20 cellular contexts compared by ENCODE assay signal in genomic region chr12:25994901-25995625, GRCh38. TPM values are rescaled to one million over a fixed set of nuclear protein-coding genes. Genes with fewer than 3 reads are reported as not detected.
DNase-seq lines count a peak whose midpoint lies in the region; ATAC-seq and TF ChIP-seq lines count a peak whose summit lies in the region.
"Had no signal": no experiment of that assay in that cellular context is flagged by ENCODE, and none has a peak within 500 bp of the region (broad histone marks: within the 10 kb centered on the region; RNA-seq: fewer than 3 reads in every experiment).

No MANE protein-coding gene starts in this region.

- peaks cover 100% of the 10 kb centered on the region for H3K79me2 ChIP-seq in neural progenitor cell (ENCODE audit: low read depth)

- H3K9me3 ChIP-seq in right atrium auricular region (no peaks in the 10 kb centered on the region), heart left ventricle (no peaks in the 10 kb centered on the region), endodermal cell (ENCODE audit: control insufficient read depth, low read length) (no peaks in the 10 kb centered on the region), neural progenitor cell (ENCODE audit: low read depth) (no peaks in the 10 kb centered on the region), aorta (ENCODE audit: control insufficient read depth, low read length) (no peaks in the 10 kb centered on the region)
- H3K9me3 ChIP-seq: tibial nerve had no signal

- peaks cover 44% of the 10 kb centered on the region for H4K20me1 ChIP-seq in neural progenitor cell (ENCODE audit: low read depth)

- 83 to 90% (median 84%) methylated on average over 2 of the region's 2 CpGs for whole genome bisulfite sequencing in heart left ventricle, 4 donors
- WGBS in endodermal cell (ENCODE audit: insufficient coverage in 1 of 2, insufficient read length in 1 of 2), 2 experiments, result 100% methylated on average over 1 to 2 of the region's 2 CpGs
- 39% methylated on average over 2 of the region's 2 CpGs for WGBS in aorta, 2 donors

- H3K27me3 Mint-ChIP-seq in endodermal cell (ENCODE audit: insufficient read depth) (no peaks in the 10 kb centered on the region), neural progenitor cell (ENCODE audit: insufficient read depth, low read depth) (no peaks in the 10 kb centered on the region)

- H3K4me3 ChIP-seq in right atrium auricular region, result no peak overlapping the region
- H3K4me3 ChIP-seq in heart left ventricle, result no peak overlapping the region
- H3K4me3 ChIP-seq in endodermal cell (ENCODE audit: low read length), result no peak overlapping the region
- H3K4me3 ChIP-seq in neural progenitor cell, result no peak overlapping the region
- H3K4me3 ChIP-seq in aorta (ENCODE audit: low read length in 2 of 2), result no peak overlapping the region
- H3K4me3 ChIP-seq: K562, tibial nerve had no signal

- H3K27ac ChIP-seq in right atrium auricular region (peak overlapping the region; percentile 22 to 57), heart left ventricle (peak overlapping the region in 1 of 12 donors; percentile 50), endodermal cell (ENCODE audit: low read depth, low read length) (no peak overlapping the region), neural progenitor cell (no peak overlapping the region), aorta (ENCODE audit: low read depth in 1 of 2, low read length in 2 of 2) (peak overlapping the region; percentile 77 to 97)

- H3K4me1 ChIP-seq in right atrium auricular region (peaks cover 0 to 43% of the 10 kb centered on the region in 2 donors), heart left ventricle (peaks cover 0 to 52% (median 15%) of the 10 kb centered on the region in 12 donors), endodermal cell (ENCODE audit: control insufficient read depth, insufficient read depth, low read length) (peaks cover 21% of the 10 kb centered on the region), neural progenitor cell (peaks cover 57% of the 10 kb centered on the region), aorta (ENCODE audit: control insufficient read depth in 1 of 2, insufficient read depth in 2 of 2, low read length in 2 of 2) (peaks cover 2 to 3% of the 10 kb centered on the region in 2 donors)

- H3K4me3 Mint-ChIP-seq in endodermal cell (no peak overlapping the region), neural progenitor cell (no peak overlapping the region)
- H3K4me3 Mint-ChIP-seq: nephron progenitor cell; stimulated activated memory B cell treated with anti-CD40 and anti-IgM and Interleukin-4, amounts not matched to agents 10 μg/mL and 1 μg/mL and 100 μg/mL, for 72 hours had no signal

- H3K36me3 Mint-ChIP-seq in endodermal cell (ENCODE audit: low read depth) (peaks cover 17% of the 10 kb centered on the region), neural progenitor cell (peaks cover 12% of the 10 kb centered on the region)
- H3K36me3 Mint-ChIP-seq: stimulated activated memory B cell treated with anti-CD40 and anti-IgM and Interleukin-4, amounts not matched to agents 10 μg/mL and 1 μg/mL and 100 μg/mL, for 72 hours had no signal

- H3K27me3 ChIP-seq in right atrium auricular region (no peaks in the 10 kb centered on the region), heart left ventricle (no peaks in the 10 kb centered on the region), endodermal cell (ENCODE audit: control insufficient read depth, insufficient read depth, low read length, poor library complexity, severe bottlenecking) (no peaks in the 10 kb centered on the region), neural progenitor cell (no peaks in the 10 kb centered on the region), aorta (ENCODE audit: control insufficient read depth in 1 of 2, insufficient read depth in 2 of 2, low read length in 1 of 2) (no peaks in the 10 kb centered on the region)
- H3K27me3 ChIP-seq: tibial nerve had no signal

- DNase-seq in right atrium auricular region (ENCODE audit: low spot score), result no peak
- DNase-seq in heart left ventricle, result no peak
- DNase-seq in endodermal cell, result peak; percentile 68
- no peak for DNase-seq in neural progenitor cell (ENCODE audit: low spot score)
- DNase-seq in aorta, result no peak
- no peak for DNase-seq in Ammon's horn (ENCODE audit: low spot score)
- no peak for DNase-seq in activated CD4-positive, alpha-beta T cell treated with anti-CD3 and anti-CD28 coated beads, Interleukin-2, amount 50 U/mL, for 1 hour
- no peak for DNase-seq in epidermal melanocyte (ENCODE audit: insufficient read length, low spot score)
- DNase-seq: activated CD4-positive, alpha-beta T cell treated with anti-CD3 and anti-CD28 coated beads, Interleukin-2, amount 50 U/mL, for 4 hours; activated naive CD4-positive, alpha-beta T cell treated with Interleukin-2 at 50 U/mL for 16 hours; activated T-cell treated with anti-CD3 and anti-CD28 coated beads for 4 hours; cortex of kidney; DMS53; NCI-H1048; NCI-H2029; nephron progenitor cell; stimulated activated CD4-positive, alpha-beta T cell treated with anti-CD3 and anti-CD28 coated beads, Interleukin-15, amount 100 ng/mL, for 24 hours had no signal

- no peaks in the 10 kb centered on the region for H3K9me3 Mint-ChIP-seq in endodermal cell
- peaks cover 6% of the 10 kb centered on the region for H3K9me3 Mint-ChIP-seq in neural progenitor cell
- H3K9me3 Mint-ChIP-seq: nephron progenitor cell; stimulated activated memory B cell treated with anti-CD40 and anti-IgM and Interleukin-4, amounts not matched to agents 10 μg/mL and 1 μg/mL and 100 μg/mL, for 72 hours had no signal

- H3K36me3 ChIP-seq in right atrium auricular region (no peaks in the 10 kb centered on the region), heart left ventricle (no peaks in the 10 kb centered on the region), endodermal cell (ENCODE audit: control insufficient read depth, insufficient read depth, low read length) (peaks cover 22% of the 10 kb centered on the region), neural progenitor cell (no peaks in the 10 kb centered on the region), aorta (ENCODE audit: control insufficient read depth in 1 of 2, insufficient read depth in 2 of 2, low read length in 1 of 2) (no peaks in the 10 kb centered on the region)
- H3K36me3 ChIP-seq: tibial nerve had no signal

- peaks cover 66% of the 10 kb centered on the region for H3K4me1 Mint-ChIP-seq in endodermal cell
- peaks cover 52% of the 10 kb centered on the region for H3K4me1 Mint-ChIP-seq in neural progenitor cell
- H3K4me1 Mint-ChIP-seq: stimulated activated memory B cell treated with anti-CD40 and anti-IgM and Interleukin-4, amounts not matched to agents 10 μg/mL and 1 μg/mL and 100 μg/mL, for 72 hours had no signal

- TF ChIP-seq POLR2A in heart left ventricle (IDR thresholded peaks at IDR 0.05), result no peak

- H3K9ac ChIP-seq in endodermal cell (ENCODE audit: extremely low read depth, low read length, poor library complexity, severe bottlenecking) (no peak overlapping the region), neural progenitor cell (no peak overlapping the region)

- no peak overlapping the region for H2AFZ ChIP-seq in neural progenitor cell (replicated peaks)

- peak overlapping the region; percentile 74 for H3K27ac Mint-ChIP-seq in endodermal cell
- H3K27ac Mint-ChIP-seq in neural progenitor cell, result peak overlapping the region; percentile 58
- H3K27ac Mint-ChIP-seq: nephron progenitor cell; stimulated activated memory B cell treated with anti-CD40 and anti-IgM and Interleukin-4, amounts not matched to agents 10 μg/mL and 1 μg/mL and 100 μg/mL, for 72 hours had no signal

- H3K4me2 ChIP-seq in neural progenitor cell, result no peak overlapping the region

- ATAC-seq in heart left ventricle (no peak), aorta (ENCODE audit: low FRiP score) (no peak)
- ATAC-seq: K562; stimulated activated memory B cell treated with anti-CD40 and anti-IgM and Interleukin-4, amounts not matched to agents 10 μg/mL and 1 μg/mL and 100 μg/mL, for 72 hours had no signal

- H3F3A ChIP-seq in neural progenitor cell (ENCODE audit: low read depth), result peaks cover 17% of the 10 kb centered on the region

- TF ChIP-seq CTCF in right atrium auricular region (IDR thresholded peaks at IDR 0.05) (no peak), heart left ventricle (IDR thresholded peaks at IDR 0.05) (no peak), endodermal cell (conservative IDR thresholded peaks at IDR 0.05) (no peak), neural progenitor cell (IDR thresholded peaks at IDR 0.05) (no peak)

- intact Hi-C loops in heart left ventricle (cut with DNase I) (no loop called here), aorta (cut with DNase I) (loop anchor here in 1 of 2 donors (5.0 kb wide), 1 partner anchor 38 kb away; the partner anchor contains the start of gene RASSF8)

RNA-seq across cellular contexts. Expression of gene RASSF8, which starts 36.6 kb away (rescaled TPM):
- total RNA-seq in right atrium auricular region (10 to 100 TPM; 44.4 to 67.4 TPM), heart left ventricle (10 to 100 TPM; 20.6 to 44.6 (median 30.9) TPM), endodermal cell (100 to 1,000 TPM in 1 of 2 donors, 10 to 100 TPM in 1; 87.0 to 183 TPM), neural progenitor cell (ENCODE audit: low replicate concordance) (53.9 and 77.0 TPM in 2 replicates), aorta (10 to 100 TPM; 80.9 to 86.7 TPM)
- polyA plus RNA-seq in heart left ventricle (10 to 100 TPM in 1 of 2 donors, 1 to 10 TPM in 1; 5.2 to 13.2 TPM), aorta (10 to 100 TPM; 10.6 to 13.6 TPM)
- 29.0 TPM for polyA plus RNA-seq in endodermal cell (2013, experiment 1 of 2)
- 30.8 TPM for polyA plus RNA-seq in endodermal cell (2013, experiment 2 of 2)

Comparison
In these comparisons a context has a peak if more than half of its experiments do, and no peak if none do; other contexts are left out.
1. H3K27ac ChIP-seq: peak in right atrium auricular region (2 of 2) and aorta (2 of 2); none in endodermal cell (single experiment) and neural progenitor cell (single experiment).